Comparison of ENCODE assay signal across 12 cellular contexts in the genomic region with DNA sequence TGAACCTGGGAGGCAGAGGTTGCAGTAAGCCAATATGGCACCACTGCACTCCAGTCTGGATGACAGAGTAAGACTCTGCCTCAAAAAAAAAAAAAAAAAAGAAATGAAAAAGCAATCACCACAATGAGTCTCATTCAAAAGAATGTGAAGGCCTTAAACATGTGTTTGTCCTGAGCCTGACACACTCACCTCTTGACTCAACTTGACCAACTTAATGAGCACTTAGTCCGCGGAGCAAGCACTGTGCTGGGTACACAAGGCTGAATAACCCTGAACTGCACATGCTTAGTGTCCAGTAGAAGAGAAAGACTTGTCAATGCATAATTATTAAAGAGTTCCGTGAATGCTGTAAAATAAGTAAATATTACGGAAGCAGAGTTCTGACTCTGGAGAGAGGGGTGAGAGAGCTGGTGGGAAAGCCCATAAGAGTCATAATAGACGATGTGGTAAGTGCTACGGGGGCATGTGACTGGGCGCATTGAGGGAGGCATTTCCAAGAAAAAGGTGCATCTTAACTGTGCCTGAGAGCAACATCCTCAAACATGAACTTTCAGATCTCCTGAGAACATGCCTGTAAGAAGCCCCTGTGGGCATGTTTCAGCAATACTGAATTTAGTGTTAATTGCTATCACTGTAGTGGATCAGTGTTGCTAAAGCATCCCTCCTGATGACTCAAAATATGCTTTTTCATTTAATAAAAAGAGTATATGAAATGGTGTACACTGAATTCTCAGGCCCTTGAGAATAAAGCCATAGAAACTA. TPM values are rescaled to one million over a fixed set of nuclear protein-coding genes. Genes with fewer than 3 reads are reported as not detected.
DNase-seq lines count a peak whose midpoint lies in the region; ATAC-seq and TF ChIP-seq lines count a peak whose summit lies in the region.
"Had no signal": no experiment of that assay in that cellular context is flagged by ENCODE, and none has a peak within 500 bp of the region (broad histone marks: within the 10 kb centered on the region; RNA-seq: fewer than 3 reads in every experiment).

No MANE protein-coding gene starts in this region.

- H3K9me3 ChIP-seq in osteoblast (ENCODE audit: low read depth, low read length), result no peaks in the 10 kb centered on the region
- H3K9me3 ChIP-seq in CD4-positive, alpha-beta T cell (ENCODE audit: control insufficient read depth, low read length), result no peaks in the 10 kb centered on the region
- no peaks in the 10 kb centered on the region for H3K9me3 ChIP-seq in tibial artery

- H3K9me3 Mint-ChIP-seq in CD4-positive, alpha-beta T cell, result no peaks in the 10 kb centered on the region
- H3K9me3 Mint-ChIP-seq in GM23338, result peaks cover 4% of the 10 kb centered on the region; the same call in 2 of the 3 replicates
- H3K9me3 Mint-ChIP-seq: IgD-negative memory B cell had no signal

- H3K79me2 ChIP-seq in osteoblast (ENCODE audit: insufficient read depth, low read length) (no peaks in the 10 kb centered on the region), GM23338 (replicated peaks; ENCODE audit: insufficient read depth) (no peaks in the 10 kb centered on the region)

- H3K27ac ChIP-seq in osteoblast (ENCODE audit: low read depth, low read length) (no peak overlapping the region), GM23338 (ENCODE audit: low read depth) (no peak overlapping the region), tibial artery (no peak overlapping the region)
- H3K27ac ChIP-seq in CD4-positive, alpha-beta T cell (ENCODE audit: low read depth, low read length), result no peak overlapping the region
- H3K27ac ChIP-seq: 22Rv1, cardiac muscle cell had no signal

- no peaks in the 10 kb centered on the region for H3K9me2 ChIP-seq in GM23338 (ENCODE audit: insufficient read depth)

- H3K4me3 Mint-ChIP-seq in CD4-positive, alpha-beta T cell, result no peak overlapping the region
- H3K4me3 Mint-ChIP-seq in GM23338, result no peak overlapping the region
- H3K4me3 Mint-ChIP-seq: IgD-negative memory B cell had no signal

- ATAC-seq in activated CD4-positive, CD25-positive, alpha-beta regulatory T cell treated with anti-CD3 and anti-CD28 coated beads, Interleukin-2, amount 50 U/mL, for 24 hours, result peak; percentile 62 to 66
- ATAC-seq in GM21576 (IDR thresholded peaks at IDR 0.05; ENCODE audit: unreplicated experiment) (peak; percentile 30), HG03432 (IDR thresholded peaks at IDR 0.05; ENCODE audit: unreplicated experiment) (peak; percentile 48), GM23338 (no peak)
- no peak for ATAC-seq in CD4-positive, alpha-beta T cell (ENCODE audit: poor library complexity)

- H2AFZ ChIP-seq in osteoblast (ENCODE audit: low read length), result no peak overlapping the region
- no peak overlapping the region for H2AFZ ChIP-seq in GM23338

- no peak overlapping the region for H3K27ac Mint-ChIP-seq in CD4-positive, alpha-beta T cell
- H3K27ac Mint-ChIP-seq in GM23338, result no peak overlapping the region

- no peaks in the 10 kb centered on the region for H4K20me1 ChIP-seq in osteoblast (ENCODE audit: insufficient read depth, low read length)
- no peaks in the 10 kb centered on the region; the same call in 1 of the 2 replicates for H4K20me1 ChIP-seq in GM23338 (replicated peaks; ENCODE audit: insufficient read depth)

- no peaks in the 10 kb centered on the region for H3K36me3 Mint-ChIP-seq in CD4-positive, alpha-beta T cell (ENCODE audit: low read depth)
- peaks cover 5% of the 10 kb centered on the region; the same call in 2 of the 3 replicates for H3K36me3 Mint-ChIP-seq in GM23338 (ENCODE audit: low read depth)

- TF ChIP-seq CTCF in osteoblast (IDR thresholded peaks at IDR 0.05; ENCODE audit: extremely low read depth, low read depth, low read length) (no peak), GM23338 (conservative IDR thresholded peaks at IDR 0.05; ENCODE audit: low read depth in 2 of 2) (no peak), tibial artery (IDR thresholded peaks at IDR 0.05) (no peak)
- TF ChIP-seq CTCF in CD4-positive, alpha-beta T cell (IDR thresholded peaks at IDR 0.05), result no peak

- no peaks in the 10 kb centered on the region for H3K36me3 ChIP-seq in osteoblast (ENCODE audit: insufficient read depth, low read length)
- H3K36me3 ChIP-seq in GM23338 (ENCODE audit: insufficient read depth), result no peaks in the 10 kb centered on the region
- H3K36me3 ChIP-seq in tibial artery, result no peaks in the 10 kb centered on the region
- H3K36me3 ChIP-seq: cardiac muscle cell had no signal

- H3K27me3 Mint-ChIP-seq in CD4-positive, alpha-beta T cell, result no peaks in the 10 kb centered on the region
- peaks cover 2% of the 10 kb centered on the region for H3K27me3 Mint-ChIP-seq in GM23338 (ENCODE audit: insufficient read depth, low read depth, poor library complexity)
- H3K27me3 Mint-ChIP-seq: IgD-negative memory B cell had no signal

- H3K4me1 Mint-ChIP-seq in CD4-positive, alpha-beta T cell (ENCODE audit: low read depth), result peaks cover 8% of the 10 kb centered on the region
- H3K4me1 Mint-ChIP-seq in GM23338, result peaks cover 4% of the 10 kb centered on the region; the same call in 1 of the 3 replicates

- H3K4me2 ChIP-seq in osteoblast (ENCODE audit: insufficient read depth, low read length), result no peak overlapping the region
- H3K4me2 ChIP-seq in GM23338, result no peak overlapping the region

- peaks cover 14% of the 10 kb centered on the region for H3K4me1 ChIP-seq in osteoblast (ENCODE audit: insufficient read depth, low read length)
- no peaks in the 10 kb centered on the region for H3K4me1 ChIP-seq in GM23338 (ENCODE audit: insufficient read depth)
- no peaks in the 10 kb centered on the region for H3K4me1 ChIP-seq in tibial artery

- DNase-seq in activated CD4-positive, CD25-positive, alpha-beta regulatory T cell treated with anti-CD3 and anti-CD28 coated beads, Interleukin-2, amount 50 U/mL, for 72 hours, result no peak
- DNase-seq in osteoblast (ENCODE audit: insufficient read length, low spot score, missing footprints) (peak; percentile 30), GM23338 (ENCODE audit: low spot score) (no peak), tibial artery (no peak)
- DNase-seq in CD4-positive, alpha-beta T cell, result no peak
- DNase-seq: glutamatergic neuron had no signal

- H3K27me3 ChIP-seq in osteoblast (ENCODE audit: insufficient read depth, low read length) (no peaks in the 10 kb centered on the region), GM23338 (ENCODE audit: insufficient read depth) (no peaks in the 10 kb centered on the region), tibial artery (no peaks in the 10 kb centered on the region)
- H3K27me3 ChIP-seq in CD4-positive, alpha-beta T cell (ENCODE audit: control insufficient read depth, insufficient read depth, low read length), result no peaks in the 10 kb centered on the region
- H3K27me3 ChIP-seq: cardiac muscle cell had no signal

- H3K4me3 ChIP-seq in osteoblast (ENCODE audit: insufficient read depth, low read length) (no peak overlapping the region), GM23338 (no peak overlapping the region), tibial artery (no peak overlapping the region)
- H3K4me3 ChIP-seq: cardiac muscle cell had no signal

- no peaks in the 10 kb centered on the region for H3F3A ChIP-seq in GM23338 (replicated peaks; ENCODE audit: low read depth)

- CTCF ChIA-PET in CD4-positive, alpha-beta T cell (lab: Charles Lee), result no interaction called here

- intact Hi-C loops in CD4-positive, alpha-beta T cell (cut with DNase I, micrococcal nuclease), result no loop called here
- intact Hi-C loops in tibial artery (cut with DNase I; ENCODE audit: low total_unique reads), result no loop called here

- POLR2A ChIA-PET in CD4-positive, alpha-beta T cell (lab: Charles Lee), result no interaction called here

TF ChIP-seq in GM23338, 12 proteins besides CTCF, POLR2A, EP300 and RAD21 (continues in another document):
- no peak for TF ChIP-seq JUNB (IDR thresholded peaks at IDR 0.05; ENCODE audit: unreplicated experiment)
- no peak for TF ChIP-seq EZH2phosphoT487 (IDR thresholded peaks at IDR 0.05; ENCODE audit: unreplicated experiment)
- no peak for TF ChIP-seq CREB1 (CRISPR knock-in tag; IDR thresholded peaks at IDR 0.05; ENCODE audit: low read depth)
- TF ChIP-seq, protein P1, sequence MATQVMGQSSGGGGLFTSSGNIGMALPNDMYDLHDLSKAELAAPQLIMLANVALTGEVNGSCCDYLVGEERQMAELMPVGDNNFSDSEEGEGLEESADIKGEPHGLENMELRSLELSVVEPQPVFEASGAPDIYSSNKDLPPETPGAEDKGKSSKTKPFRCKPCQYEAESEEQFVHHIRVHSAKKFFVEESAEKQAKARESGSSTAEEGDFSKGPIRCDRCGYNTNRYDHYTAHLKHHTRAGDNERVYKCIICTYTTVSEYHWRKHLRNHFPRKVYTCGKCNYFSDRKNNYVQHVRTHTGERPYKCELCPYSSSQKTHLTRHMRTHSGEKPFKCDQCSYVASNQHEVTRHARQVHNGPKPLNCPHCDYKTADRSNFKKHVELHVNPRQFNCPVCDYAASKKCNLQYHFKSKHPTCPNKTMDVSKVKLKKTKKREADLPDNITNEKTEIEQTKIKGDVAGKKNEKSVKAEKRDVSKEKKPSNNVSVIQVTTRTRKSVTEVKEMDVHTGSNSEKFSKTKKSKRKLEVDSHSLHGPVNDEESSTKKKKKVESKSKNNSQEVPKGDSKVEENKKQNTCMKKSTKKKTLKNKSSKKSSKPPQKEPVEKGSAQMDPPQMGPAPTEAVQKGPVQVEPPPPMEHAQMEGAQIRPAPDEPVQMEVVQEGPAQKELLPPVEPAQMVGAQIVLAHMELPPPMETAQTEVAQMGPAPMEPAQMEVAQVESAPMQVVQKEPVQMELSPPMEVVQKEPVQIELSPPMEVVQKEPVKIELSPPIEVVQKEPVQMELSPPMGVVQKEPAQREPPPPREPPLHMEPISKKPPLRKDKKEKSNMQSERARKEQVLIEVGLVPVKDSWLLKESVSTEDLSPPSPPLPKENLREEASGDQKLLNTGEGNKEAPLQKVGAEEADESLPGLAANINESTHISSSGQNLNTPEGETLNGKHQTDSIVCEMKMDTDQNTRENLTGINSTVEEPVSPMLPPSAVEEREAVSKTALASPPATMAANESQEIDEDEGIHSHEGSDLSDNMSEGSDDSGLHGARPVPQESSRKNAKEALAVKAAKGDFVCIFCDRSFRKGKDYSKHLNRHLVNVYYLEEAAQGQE (IDR thresholded peaks at IDR 0.05; ENCODE audit: unreplicated experiment), result no peak
- TF ChIP-seq ZNF331 (CRISPR knock-in tag; IDR thresholded peaks at IDR 0.05; ENCODE audit: low read depth), result no peak
- no peak for TF ChIP-seq STAT1 (IDR thresholded peaks at IDR 0.05; ENCODE audit: unreplicated experiment)

RNA-seq across cellular contexts. Expression of a gene that starts 27.2 kb away (rescaled TPM):
- 0.88 and 1.8 TPM in 2 replicates for total RNA-seq in osteoblast
- 1 to 10 TPM; 9.7 TPM for total RNA-seq in CD4-positive, alpha-beta T cell
- total RNA-seq in GM23338 (2014; rRNA removed; shearing (Covaris generic)), result 10.0 and 10.9 TPM in 2 replicates
- polyA plus RNA-seq in GM23338 (2016; fragmentation: Nextera tagmentation; extraction: Ambion mirVana), result 2.2 and 2.7 TPM in 2 replicates
- total RNA-seq: cardiac muscle cell had no signal
- polyA plus RNA-seq: cardiac muscle cell had no signal

Comparison
In these comparisons a context has a peak if more than half of its experiments do, and no peak if none do; other contexts are left out.
1. ATAC-seq: peak in activated CD4-positive, CD25-positive, alpha-beta regulatory T cell treated with anti-CD3 and anti-CD28 coated beads, Interleukin-2, amount 50 U/mL, for 24 hours (2 of 2), GM21576 (single experiment) and HG03432 (single experiment); none in CD4-positive, alpha-beta T cell (single experiment) and GM23338 (single experiment).